ENCODE assay signal across 8 cellular contexts in the genomic region with DNA sequence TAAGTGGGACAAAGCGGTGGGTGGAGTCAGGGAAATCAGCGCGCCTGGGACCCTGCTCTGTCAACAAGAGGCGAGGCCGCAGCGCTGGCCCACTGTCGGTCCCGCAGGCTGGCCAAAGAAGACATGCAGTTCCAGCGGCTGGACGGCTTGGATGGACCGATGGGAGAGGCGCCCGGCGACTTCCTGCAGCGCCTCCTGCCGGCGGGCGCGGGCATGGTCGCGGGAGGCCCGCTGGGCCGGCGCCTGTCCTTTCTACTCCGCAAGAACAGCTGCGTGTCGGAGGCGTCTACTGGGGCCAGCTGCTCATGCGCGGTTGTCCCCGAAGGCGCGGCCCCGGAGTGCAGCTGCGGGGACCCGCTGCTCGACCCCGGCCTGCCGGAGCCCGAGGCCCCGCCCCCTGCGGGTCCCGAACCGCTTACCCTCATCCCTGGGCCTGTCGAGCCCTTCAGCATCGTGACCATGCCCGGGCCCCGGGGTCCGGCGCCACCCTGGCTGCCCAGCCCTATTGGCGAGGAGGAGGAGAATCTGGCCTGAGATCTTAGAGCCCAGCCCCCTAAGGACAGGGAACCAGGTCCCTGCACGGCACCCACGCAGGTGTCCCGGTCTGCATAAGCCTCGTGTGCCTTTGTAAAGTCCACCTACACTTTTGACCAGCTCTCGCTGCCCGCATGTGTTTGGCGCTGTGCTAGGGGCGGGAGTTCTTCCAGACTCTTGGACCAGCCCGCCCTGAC. TPM values are rescaled to one million over a fixed set of nuclear protein-coding genes. Genes with fewer than 3 reads are reported as not detected.
DNase-seq lines count a peak whose midpoint lies in the region; ATAC-seq and TF ChIP-seq lines count a peak whose summit lies in the region.

No MANE protein-coding gene starts in this region.

- CTCF ChIA-PET in naive thymus-derived CD4-positive, alpha-beta T cell (lab: Charles Lee): interaction anchor here (0.6 to 5.1 kb wide), 14 partner anchors 8 to 144 kb away, joined by 3 to 41 read pairs (median 5); a partner anchor contains a TSS

- POLR2A ChIA-PET in naive thymus-derived CD4-positive, alpha-beta T cell (lab: Charles Lee): interaction anchor here (0.7 to 1.0 kb wide), 2 partner anchors 24 to 40 kb away, joined by 3 read pairs; no protein-coding TSS in a partner anchor

- H3K4me1 Mint-ChIP-seq in CD14-positive monocyte: peaks cover 12% of the 10 kb centered on the region
- peaks cover 0 to 10% (median 8%) of the 10 kb centered on the region in 7 donors for H3K4me1 Mint-ChIP-seq in naive thymus-derived CD4-positive, alpha-beta T cell

- DNase-seq in CD14-positive monocyte (ENCODE audit: low spot score) (peak; percentile 63), HT-29 (ENCODE audit: low spot score) (peak; percentile 67), OCI-M1 (lab: John Stamatoyannopoulos, UW) (peak; percentile 79), activated T-helper 1 cell treated with Interleukin-2 at 50 U/mL for 16 hours (ENCODE audit: low read depth) (peak; percentile 44), fibroblast of lung (ENCODE audit: low read depth in 2 of 2) (peak; percentile 63 to 70), superior temporal gyrus (ENCODE audit: extremely low spot score) (peak; percentile 51)
- DNase-seq in naive thymus-derived CD4-positive, alpha-beta T cell: peak in 8 of 9 donors; percentile 40 to 84 (median 57)

- H3K36me3 ChIP-seq in fibroblast of lung (ENCODE audit: control insufficient read depth, insufficient read depth, low read length): no peaks in the 10 kb centered on the region
- H3K36me3 ChIP-seq in naive thymus-derived CD4-positive, alpha-beta T cell (ENCODE audit: control insufficient read depth in 2 of 3, insufficient read depth in 3 of 3, low read length in 3 of 3): no peaks in the 10 kb centered on the region

- peak overlapping the region in 3 of 4 experiments; percentile 24 to 56 (median 40) for H3K4me3 ChIP-seq in fibroblast of lung (replicated peaks in 1 of 4; ENCODE audit: control extremely low read depth in 1 of 4, insufficient read depth in 1 of 4, low read depth in 3 of 4, low read length in 4 of 4)
- peak overlapping the region; percentile 27 for H3K4me3 ChIP-seq in naive thymus-derived CD4-positive, alpha-beta T cell (ENCODE audit: low read length)

- peak overlapping the region; percentile 43 to 78 for H3K4me3 Mint-ChIP-seq in CD14-positive monocyte
- peak overlapping the region in 8 of 10 donors; percentile 13 to 64 (median 46) for H3K4me3 Mint-ChIP-seq in naive thymus-derived CD4-positive, alpha-beta T cell

- peaks cover 10 to 21% (median 16%) of the 10 kb centered on the region in 3 donors for H3K27me3 Mint-ChIP-seq in CD14-positive monocyte (ENCODE audit: low read depth in 3 of 3)
- H3K27me3 Mint-ChIP-seq in naive thymus-derived CD4-positive, alpha-beta T cell: peaks cover 10 to 20% (median 11%) of the 10 kb centered on the region in 5 donors

- no peaks in the 10 kb centered on the region for H3K9me3 ChIP-seq in fibroblast of lung (ENCODE audit: control insufficient read depth, insufficient read depth, low read depth, low read length)
- H3K9me3 ChIP-seq in naive thymus-derived CD4-positive, alpha-beta T cell (ENCODE audit: control insufficient read depth in 2 of 3, low read length in 3 of 3): no peaks in the 10 kb centered on the region

- H3K27ac Mint-ChIP-seq in CD14-positive monocyte: no peak overlapping the region
- H3K27ac Mint-ChIP-seq in naive thymus-derived CD4-positive, alpha-beta T cell: no peak overlapping the region

- H3K9me3 Mint-ChIP-seq in CD14-positive monocyte: peaks cover 0 to 2% (median 0%) of the 10 kb centered on the region in 7 donors
- no peaks in the 10 kb centered on the region for H3K9me3 Mint-ChIP-seq in naive thymus-derived CD4-positive, alpha-beta T cell

- no peak overlapping the region for H3K9ac ChIP-seq in fibroblast of lung (ENCODE audit: insufficient read depth, low read length)

- H3K4me2 ChIP-seq in fibroblast of lung (ENCODE audit: extremely low read depth, insufficient read depth, low read length): peak overlapping the region; percentile 48

- H3K36me3 Mint-ChIP-seq in CD14-positive monocyte: peaks cover 7 to 10% of the 10 kb centered on the region in 2 donors
- H3K36me3 Mint-ChIP-seq in naive thymus-derived CD4-positive, alpha-beta T cell: no peaks in the 10 kb centered on the region

- peak; percentile 87 for ATAC-seq in naive thymus-derived CD4-positive, alpha-beta T cell
- no peak for ATAC-seq in HG03097 (IDR thresholded peaks at IDR 0.05; ENCODE audit: low FRiP score, unreplicated experiment)

- H3K4me1 ChIP-seq in fibroblast of lung (ENCODE audit: control insufficient read depth, extremely low read depth, insufficient read depth, low read length): no peaks in the 10 kb centered on the region
- peaks cover 0 to 7% of the 10 kb centered on the region in 2 donors for H3K4me1 ChIP-seq in naive thymus-derived CD4-positive, alpha-beta T cell (ENCODE audit: control insufficient read depth in 2 of 2, insufficient read depth in 2 of 2, low read length in 2 of 2)

- peak overlapping the region; percentile 17 for H2AFZ ChIP-seq in fibroblast of lung (ENCODE audit: low read length)

- intact Hi-C loops in CD14-positive monocyte (cut with micrococcal nuclease): loop anchor here in 1 of 2 donors (2.0 kb wide), 2 partner anchors 41 to 193 kb away; no protein-coding TSS in a partner anchor
- intact Hi-C loops in naive thymus-derived CD4-positive, alpha-beta T cell (cut with micrococcal nuclease): loop anchor here (1.0 to 2.0 kb wide), 3 partner anchors 25 to 193 kb away; no protein-coding TSS in a partner anchor

- TF ChIP-seq CTCF in CD14-positive monocyte (IDR thresholded peaks at IDR 0.05) (peak; percentile 99), fibroblast of lung (conservative IDR thresholded peaks at IDR 0.05 in 1 of 2, IDR thresholded peaks at IDR 0.05 in 1 of 2; ENCODE audit: low read depth in 1 of 2, low read length in 2 of 2) (peak; percentile 65 to 80)

- no peak overlapping the region for H3K27ac ChIP-seq in fibroblast of lung (ENCODE audit: insufficient read depth, low read length)
- H3K27ac ChIP-seq in naive thymus-derived CD4-positive, alpha-beta T cell (ENCODE audit: low read depth, low read length): no peak overlapping the region

- no peaks in the 10 kb centered on the region for H3K79me2 ChIP-seq in fibroblast of lung (ENCODE audit: control insufficient read depth, insufficient read depth, low read length)

- H4K20me1 ChIP-seq in fibroblast of lung (ENCODE audit: control insufficient read depth, extremely low read depth, insufficient read depth, low read length): no peaks in the 10 kb centered on the region

- peaks cover 3% of the 10 kb centered on the region for H3K27me3 ChIP-seq in fibroblast of lung (ENCODE audit: control insufficient read depth, insufficient read depth, low read length)
- H3K27me3 ChIP-seq in naive thymus-derived CD4-positive, alpha-beta T cell (ENCODE audit: control insufficient read depth in 2 of 2, insufficient read depth in 2 of 2, low read length in 2 of 2): no peaks in the 10 kb centered on the region

RNA-seq across cellular contexts. Expression of a gene that starts 6.1 kb away (rescaled TPM):
- not detected for polyA plus RNA-seq in CD14-positive monocyte
- total RNA-seq in HT-29 (2014; rRNA removed; shearing (Covaris generic)): 0.37 and 0.48 TPM in 2 replicates
- not detected in 2 replicates for total RNA-seq in fibroblast of lung
- polyA plus RNA-seq in fibroblast of lung: not detected in 2 replicates
- polyA plus RNA-seq in fibroblast of lung (2012): 0.06 TPM in 1 of 2 replicates, not detected in the other
- 0.78 TPM in 1 of 2 replicates, not detected in the other for polyA minus RNA-seq in fibroblast of lung (ENCODE audit: low replicate concordance)
- total RNA-seq in naive thymus-derived CD4-positive, alpha-beta T cell: not detected
- polyA plus RNA-seq in naive thymus-derived CD4-positive, alpha-beta T cell: not detected

RNA-seq across cellular contexts. Expression of a gene that starts 17.6 kb away (rescaled TPM):
- polyA plus RNA-seq in CD14-positive monocyte (1 to 10 TPM in 1 of 2 donors, under 1 TPM in 1; 0.55 to 1.1 TPM), fibroblast of lung (6.6 TPM in 2 replicates)
- 64.1 and 72.2 TPM in 2 replicates for total RNA-seq in HT-29 (2014; rRNA removed; shearing (Covaris generic))
- 16.4 and 26.6 TPM in 2 replicates for total RNA-seq in fibroblast of lung
- 9.9 and 10.9 TPM in 2 replicates for polyA plus RNA-seq in fibroblast of lung (2012)
- polyA minus RNA-seq in fibroblast of lung (ENCODE audit: low replicate concordance): 4.9 and 6.9 TPM in 2 replicates
- 10 to 100 TPM; 16.6 to 37.5 (median 22.3) TPM for total RNA-seq in naive thymus-derived CD4-positive, alpha-beta T cell
- 1 to 10 TPM; 4.0 to 5.3 TPM for polyA plus RNA-seq in naive thymus-derived CD4-positive, alpha-beta T cell

RNA-seq across cellular contexts. Expression of a gene that starts 20.4 kb away (rescaled TPM):
- polyA plus RNA-seq in CD14-positive monocyte (100 to 1,000 TPM in 1 of 2 donors, 10 to 100 TPM in 1; 97.5 to 108 TPM), fibroblast of lung (123 and 208 TPM in 2 replicates)
- 90.4 and 105 TPM in 2 replicates for total RNA-seq in HT-29 (2014; rRNA removed; shearing (Covaris generic))
- total RNA-seq in fibroblast of lung: 94.1 and 95.3 TPM in 2 replicates
- polyA plus RNA-seq in fibroblast of lung (2012): 98.9 and 166 TPM in 2 replicates
- 114 and 176 TPM in 2 replicates for polyA minus RNA-seq in fibroblast of lung (ENCODE audit: low replicate concordance)
- 10 to 100 TPM; 22.6 to 60.3 (median 27.0) TPM for total RNA-seq in naive thymus-derived CD4-positive, alpha-beta T cell
- polyA plus RNA-seq in naive thymus-derived CD4-positive, alpha-beta T cell: 10 to 100 TPM; 47.1 to 50.4 TPM

RNA-seq across cellular contexts. Expression of a gene that starts 23.2 kb away (rescaled TPM):
- polyA plus RNA-seq in CD14-positive monocyte: 100 to 1,000 TPM; 152 to 175 TPM
- 258 and 260 TPM in 2 replicates for total RNA-seq in HT-29 (2014; rRNA removed; shearing (Covaris generic))
- total RNA-seq in fibroblast of lung: 117 and 186 TPM in 2 replicates
- polyA plus RNA-seq in fibroblast of lung: 155 and 199 TPM in 2 replicates
- 204 and 242 TPM in 2 replicates for polyA plus RNA-seq in fibroblast of lung (2012)
- 43.1 and 70.6 TPM in 2 replicates for polyA minus RNA-seq in fibroblast of lung (ENCODE audit: low replicate concordance)
- 100 to 1,000 TPM; 175 to 225 (median 192) TPM for total RNA-seq in naive thymus-derived CD4-positive, alpha-beta T cell
- polyA plus RNA-seq in naive thymus-derived CD4-positive, alpha-beta T cell: 100 to 1,000 TPM; 177 to 216 TPM

RNA-seq across cellular contexts. Expression of a gene that starts 33.6 kb away (rescaled TPM):
- polyA plus RNA-seq in CD14-positive monocyte (1,000 to 10,000 TPM; 1,279 to 1,468 TPM), fibroblast of lung (20.2 and 93.3 TPM in 2 replicates)
- total RNA-seq in HT-29 (2014; rRNA removed; shearing (Covaris generic)): 568 and 620 TPM in 2 replicates
- 108 and 118 TPM in 2 replicates for total RNA-seq in fibroblast of lung
- polyA plus RNA-seq in fibroblast of lung (2012): 42.3 and 166 TPM in 2 replicates
- polyA minus RNA-seq in fibroblast of lung (ENCODE audit: low replicate concordance): 11.2 and 12.8 TPM in 2 replicates
- total RNA-seq in naive thymus-derived CD4-positive, alpha-beta T cell: 1,000 to 10,000 TPM in 2 of 5 experiments, 100 to 1,000 TPM in 3; 107 to 2,198 (median 203) TPM
- 1,000 to 10,000 TPM in 1 of 2 donors, 100 to 1,000 TPM in 1; 690 to 1,125 TPM for polyA plus RNA-seq in naive thymus-derived CD4-positive, alpha-beta T cell
